8 cellular contexts compared by ENCODE assay signal in the genomic region with DNA sequence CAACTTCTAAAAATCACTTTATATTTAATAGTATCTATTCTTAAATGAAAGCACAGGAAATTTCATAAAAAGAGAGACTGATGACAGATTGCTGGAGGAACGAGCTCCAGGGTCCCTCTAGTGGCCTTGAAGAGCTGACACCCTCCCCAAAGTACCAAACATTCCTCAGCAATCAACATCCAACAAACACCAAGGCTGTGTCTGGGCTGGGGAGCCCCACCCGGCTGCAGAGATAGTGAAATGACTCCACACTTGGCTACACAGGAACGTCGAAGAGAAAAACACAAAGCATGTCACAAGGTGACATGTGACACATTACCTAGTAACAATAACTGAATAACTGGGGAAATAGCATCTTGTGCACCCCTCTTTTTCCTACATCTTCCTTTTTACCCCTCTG. TPM values are rescaled to one million over a fixed set of nuclear protein-coding genes. Genes with fewer than 3 reads are reported as not detected.
DNase-seq lines count a peak whose midpoint lies in the region; ATAC-seq, FAIRE-seq and TF ChIP-seq lines count a peak whose summit lies in the region.

No MANE protein-coding gene starts in this region.

- no peaks in the 10 kb centered on the region for H3F3A ChIP-seq in PC-9 (ENCODE audit: insufficient read depth, low read depth)

- H3K4me3 Mint-ChIP-seq in chondrocyte (ENCODE audit: unreplicated experiment): no peak overlapping the region

- no peaks in the 10 kb centered on the region for H4K20me1 ChIP-seq in PC-9 (ENCODE audit: insufficient read depth)

- CTCF ChIA-PET in PC-9 (lab: Charles Lee): interaction anchor here (0.5 to 0.7 kb wide), 3 partner anchors 131 to 350 kb away, joined by 3 to 13 read pairs (median 11); no protein-coding TSS in a partner anchor

- intact Hi-C loops in PC-9 (cut with micrococcal nuclease; ENCODE audit: unreplicated experiment) (no loop called here), lower lobe of right lung (cut with DNase I) (no loop called here)

- no TSS peak for BruUV-seq in PC-9 (replicated peaks; lab: Mats Ljungman, UMichigan)

- POLR2A ChIA-PET in PC-9 (lab: Charles Lee; ENCODE audit: unreplicated experiment): no interaction called here

- no peaks in the 10 kb centered on the region for H3K79me2 ChIP-seq in PC-9 (ENCODE audit: low read depth)

- H3K9me3 ChIP-seq in PC-9 (ENCODE audit: insufficient read depth, low read depth): no peaks in the 10 kb centered on the region
- H3K9me3 ChIP-seq in lower lobe of right lung: no peaks in the 10 kb centered on the region

- no peak overlapping the region for H3K4me3 ChIP-seq in PC-9
- no peak overlapping the region for H3K4me3 ChIP-seq in lower lobe of right lung

- DNase-seq in NCI-H524 (lab: John Stamatoyannopoulos, UW) (peak; percentile 1 to 8), NCI-H524 treated with DMSO at 0.1 percent for 48 hours (lab: John Stamatoyannopoulos, UW) (no peak), PC-9 (peak in 1 of 2 experiments; percentile 14), chondrocyte (ENCODE audit: low spot score) (no peak), lower lobe of right lung (peak; percentile 54), urothelium cell line (ENCODE audit: low spot score) (peak; percentile 63)

- H3K27me3 Mint-ChIP-seq in chondrocyte (ENCODE audit: low read depth): no peaks in the 10 kb centered on the region

- peaks cover 15% of the 10 kb centered on the region for H3K4me1 Mint-ChIP-seq in chondrocyte (ENCODE audit: low read depth)

- no peak overlapping the region for H3K27ac ChIP-seq in PC-9
- no peak overlapping the region for H3K27ac ChIP-seq in lower lobe of right lung

- H3K4me1 ChIP-seq in PC-9 (replicated peaks; ENCODE audit: insufficient read depth): no peaks in the 10 kb centered on the region
- H3K4me1 ChIP-seq in lower lobe of right lung: peaks cover 26% of the 10 kb centered on the region

- H3K9me3 Mint-ChIP-seq in chondrocyte (ENCODE audit: low read depth): peaks cover under 1% of the 10 kb centered on the region

- no peaks in the 10 kb centered on the region for H3K27me3 ChIP-seq in PC-9 (ENCODE audit: insufficient read depth, low read depth)
- no peaks in the 10 kb centered on the region for H3K27me3 ChIP-seq in lower lobe of right lung (ENCODE audit: low read depth)

- no peak overlapping the region for H3K4me2 ChIP-seq in PC-9

- H3K9me2 ChIP-seq in PC-9 (ENCODE audit: insufficient read depth): no peaks in the 10 kb centered on the region

- H3K27ac Mint-ChIP-seq in chondrocyte (ENCODE audit: unreplicated experiment): peak overlapping the region; percentile 49

- TF ChIP-seq CTCF in PC-9 (conservative IDR thresholded peaks at IDR 0.05) (peak; percentile 75), chondrocyte (IDR thresholded peaks at IDR 0.05) (peak; percentile 91), lower lobe of right lung (IDR thresholded peaks at IDR 0.05) (peak; percentile 57)

- H2AFZ ChIP-seq in PC-9: no peak overlapping the region

- no peaks in the 10 kb centered on the region for H3K36me3 Mint-ChIP-seq in chondrocyte (ENCODE audit: low read depth)

- peak; percentile 95 for ATAC-seq in GM19395 (IDR thresholded peaks at IDR 0.05; ENCODE audit: unreplicated experiment)
- ATAC-seq in HG03196 (IDR thresholded peaks at IDR 0.05; ENCODE audit: unreplicated experiment): peak; percentile 84
- peak; percentile 84 to 89 for ATAC-seq in lower lobe of right lung

- H3K36me3 ChIP-seq in PC-9 (ENCODE audit: low read depth) (no peaks in the 10 kb centered on the region), lower lobe of right lung (peaks cover 26% of the 10 kb centered on the region)

- FAIRE-seq in urothelium cell line (lab: Jason Lieb, UNC): no peak

RNA-seq across cellular contexts. Expression of gene SLC39A8, which starts 45.6 kb away (rescaled TPM):
- total RNA-seq in PC-9 (2021): 11.6 and 14.5 TPM in 2 replicates
- total RNA-seq in chondrocyte: 1.8 to 2.4 TPM (median 1.8 TPM) in 3 replicates
- total RNA-seq in lower lobe of right lung: 370 TPM

Comparison
In these comparisons a context has a peak if more than half of its experiments do, and no peak if none do; other contexts are left out.
1. DNase-seq: peak in NCI-H524 (2 of 2), lower lobe of right lung (single experiment) and urothelium cell line (single experiment); none in NCI-H524 treated with DMSO at 0.1 percent for 48 hours (single experiment) and chondrocyte (single experiment).
2. RNA of gene SLC39A8, which starts 45.6 kb away (total RNA-seq): 370 TPM in lower lobe of right lung (single experiment); 11.6 to 14.5 TPM in PC-9 and 1.8 to 2.4 TPM in chondrocyte; every median in the first group is over 10 times any median in the second.
3. Peak in every context shown above with its lines, with median percentiles within 50 percentile points of each other: ATAC-seq and CTCF ChIP-seq.